10 cellular contexts compared by ENCODE assay signal in genomic region chr6:76839505-76839904, GRCh38.
"Had no signal": no experiment of that assay in that cellular context is flagged by ENCODE, and none has a peak within 500 bp of the region (broad histone marks: within the 10 kb centered on the region; RNA-seq: fewer than 3 reads in every experiment).

No MANE protein-coding gene starts in this region.

- H3K4me2 ChIP-seq: GM23338 had no signal

- H3K9ac ChIP-seq: GM23248 had no signal

- ATAC-seq: GM23338, HCT116 had no signal

- FAIRE-seq: H1 had no signal

- H3K27ac ChIP-seq: GM23248 had no signal

- H2AFZ ChIP-seq: GM23248, GM23338 had no signal

- H3K4me3 ChIP-seq: GM23248, GM23338, HAP-1 had no signal

- H3K9me3 ChIP-seq: HAP-1 had no signal

- H3K4me1 ChIP-seq: HAP-1 had no signal

- H3K36me3 ChIP-seq: HAP-1 had no signal

- DNase-seq: GM23248, GOT3, H7, H9, HCEC 1CT, HFFc6 had no signal
